In the genomic region with DNA sequence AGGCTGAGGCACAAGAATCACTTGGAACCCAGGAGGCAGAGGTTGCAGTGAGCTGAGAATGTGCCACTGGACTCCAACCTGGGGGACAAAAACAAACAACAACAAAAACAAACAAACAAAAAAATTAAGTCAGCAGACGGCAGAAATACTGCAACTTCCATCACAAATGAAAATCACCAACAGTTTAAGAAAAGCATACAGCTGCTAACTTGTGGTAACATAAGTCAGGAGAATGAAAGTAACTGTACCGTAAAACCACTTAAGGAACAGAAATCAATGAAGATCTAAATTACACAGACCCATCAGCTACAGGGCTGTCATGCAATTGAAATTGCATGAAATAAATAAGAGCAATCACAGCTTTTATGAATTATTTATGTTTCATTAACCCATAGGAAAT, we compare ENCODE assay signal across 10 cellular contexts. TPM values are rescaled to one million over a fixed set of nuclear protein-coding genes. Genes with fewer than 3 reads are reported as not detected.
DNase-seq lines count a peak whose midpoint lies in the region; ATAC-seq lines count a peak whose summit lies in the region.
"Had no signal": no experiment of that assay in that cellular context is flagged by ENCODE, and none has a peak within 500 bp of the region (broad histone marks: within the 10 kb centered on the region; RNA-seq: fewer than 3 reads in every experiment).

No MANE protein-coding gene starts in this region.

- no peak for ATAC-seq in activated CD4-positive, alpha-beta T cell treated with anti-CD3 and anti-CD28 coated beads for 36 hours
- ATAC-seq in GM21723 (IDR thresholded peaks at IDR 0.05; ENCODE audit: unreplicated experiment) = peak; percentile 49
- peak; percentile 37 for ATAC-seq in HG03432 (IDR thresholded peaks at IDR 0.05; ENCODE audit: unreplicated experiment)
- ATAC-seq in naive B cell (ENCODE audit: low read depth in 2 of 2) = peak; percentile 68 to 75
- ATAC-seq in naive thymus-derived CD8-positive, alpha-beta T cell = no peak

- no peak for DNase-seq in activated CD4-positive, alpha-beta T cell treated with anti-CD3 and anti-CD28 coated beads for 36 hours
- no peak for DNase-seq in activated CD4-positive, alpha-beta T cell treated with anti-CD3 and anti-CD28 coated beads for 4 hours
- DNase-seq in naive B cell = no peak
- DNase-seq in naive thymus-derived CD8-positive, alpha-beta T cell = no peak
- DNase-seq in RKO (ENCODE audit: low spot score) = no peak
- no peak for DNase-seq in stimulated activated CD4-positive, alpha-beta T cell treated with anti-CD3 and anti-CD28 coated beads, Interleukin-2, amount 100 ng/mL, for 24 hours
- DNase-seq: activated effector memory CD4-positive, alpha-beta T cell treated with anti-CD3 and anti-CD28 coated beads, Interleukin-2, amount 50 U/mL, for 16 hours; tibial artery had no signal

- no peaks in the 10 kb centered on the region for H3K27me3 Mint-ChIP-seq in activated CD4-positive, alpha-beta T cell treated with anti-CD3 and anti-CD28 coated beads for 36 hours
- H3K27me3 Mint-ChIP-seq in naive B cell = peaks cover 0 to 2% (median 0%) of the 10 kb centered on the region in 3 donors
- H3K27me3 Mint-ChIP-seq in naive thymus-derived CD8-positive, alpha-beta T cell = peaks cover 0 to 6% (median 0%) of the 10 kb centered on the region in 5 donors

- peak overlapping the region; percentile 15 for H3K4me3 Mint-ChIP-seq in activated CD4-positive, alpha-beta T cell treated with anti-CD3 and anti-CD28 coated beads for 36 hours
- H3K4me3 Mint-ChIP-seq in naive B cell = peak overlapping the region in 5 of 8 donors; percentile 4 to 84 (median 39)
- H3K4me3 Mint-ChIP-seq in naive thymus-derived CD8-positive, alpha-beta T cell = peak overlapping the region in 2 of 10 donors; percentile 6 to 69

- no peaks in the 10 kb centered on the region for H3K9me3 Mint-ChIP-seq in activated CD4-positive, alpha-beta T cell treated with anti-CD3 and anti-CD28 coated beads for 36 hours (ENCODE audit: low read depth)
- no peaks in the 10 kb centered on the region for H3K9me3 Mint-ChIP-seq in naive B cell
- H3K9me3 Mint-ChIP-seq in naive thymus-derived CD8-positive, alpha-beta T cell = no peaks in the 10 kb centered on the region

- H3K36me3 Mint-ChIP-seq in activated CD4-positive, alpha-beta T cell treated with anti-CD3 and anti-CD28 coated beads for 36 hours (ENCODE audit: low read depth) = peaks cover 17% of the 10 kb centered on the region
- no peaks in the 10 kb centered on the region for H3K36me3 Mint-ChIP-seq in naive B cell
- peaks cover 0 to 6% (median 3%) of the 10 kb centered on the region in 3 donors for H3K36me3 Mint-ChIP-seq in naive thymus-derived CD8-positive, alpha-beta T cell

- H3K27ac Mint-ChIP-seq in activated CD4-positive, alpha-beta T cell treated with anti-CD3 and anti-CD28 coated beads for 36 hours = no peak overlapping the region
- peak overlapping the region in 4 of 6 donors; percentile 10 to 76 (median 34) for H3K27ac Mint-ChIP-seq in naive B cell
- H3K27ac Mint-ChIP-seq in naive thymus-derived CD8-positive, alpha-beta T cell = peak overlapping the region in 2 of 10 donors; percentile 17 to 55

- H3K4me1 Mint-ChIP-seq in activated CD4-positive, alpha-beta T cell treated with anti-CD3 and anti-CD28 coated beads for 36 hours = peaks cover 62% of the 10 kb centered on the region
- peaks cover 10 to 28% (median 16%) of the 10 kb centered on the region in 3 donors for H3K4me1 Mint-ChIP-seq in naive B cell
- H3K4me1 Mint-ChIP-seq in naive thymus-derived CD8-positive, alpha-beta T cell = peaks cover 0 to 25% (median 4%) of the 10 kb centered on the region in 4 donors

- POLR2A ChIA-PET in activated CD4-positive, alpha-beta T cell treated with anti-CD3 and anti-CD28 coated beads for 36 hours (lab: Charles Lee) = interaction anchor here (0.7 to 2.4 kb wide), 3 partner anchors 13 to 23 kb away, joined by 3 to 16 read pairs (median 7); no protein-coding TSS in a partner anchor
- POLR2A ChIA-PET in naive thymus-derived CD8-positive, alpha-beta T cell (lab: Charles Lee) = no interaction called here

- CTCF ChIA-PET in activated CD4-positive, alpha-beta T cell treated with anti-CD3 and anti-CD28 coated beads for 36 hours (lab: Charles Lee) = interaction anchor here (1.0 to 3.2 kb wide), 5 partner anchors 11 to 283 kb away, joined by 4 to 21 read pairs (median 4); no protein-coding TSS in a partner anchor

- intact Hi-C loops in activated CD4-positive, alpha-beta T cell treated with anti-CD3 and anti-CD28 coated beads for 36 hours (cut with DNase I, micrococcal nuclease) = loop anchor here (1.0 kb wide), 3 partner anchors 23 to 27 kb away; no protein-coding TSS in a partner anchor

RNA-seq across cellular contexts. Expression of a gene that starts 25.0 kb away (rescaled TPM):
- 10 to 100 TPM; 32.9 to 43.5 TPM for total RNA-seq in activated CD4-positive, alpha-beta T cell treated with anti-CD3 and anti-CD28 coated beads for 36 hours
- 1 to 10 TPM in 4 of 6 donors, under 1 TPM in 2; 0.43 to 4.1 (median 1.5) TPM for polyA plus RNA-seq in naive B cell (ENCODE audit: low read depth in 6 of 6)
- total RNA-seq in naive thymus-derived CD8-positive, alpha-beta T cell = 1 to 10 TPM; 3.6 to 3.7 TPM
- 1 to 10 TPM; 1.1 to 2.7 (median 1.5) TPM for polyA plus RNA-seq in naive thymus-derived CD8-positive, alpha-beta T cell

Comparison
In these comparisons a context has a peak if more than half of its experiments do, and no peak if none do; other contexts are left out.
1. ATAC-seq: peak in GM21723 (single experiment), HG03432 (single experiment) and naive B cell (2 of 2); none in activated CD4-positive, alpha-beta T cell treated with anti-CD3 and anti-CD28 coated beads for 36 hours (single experiment) and naive thymus-derived CD8-positive, alpha-beta T cell (0 of 2).
2. RNA of a gene that starts 25.0 kb away (total RNA-seq): 32.9 to 43.5 TPM in activated CD4-positive, alpha-beta T cell treated with anti-CD3 and anti-CD28 coated beads for 36 hours; 3.6 to 3.7 TPM in naive thymus-derived CD8-positive, alpha-beta T cell; every median in the first group is over 4 times any median in the second.